In the genomic region with DNA sequence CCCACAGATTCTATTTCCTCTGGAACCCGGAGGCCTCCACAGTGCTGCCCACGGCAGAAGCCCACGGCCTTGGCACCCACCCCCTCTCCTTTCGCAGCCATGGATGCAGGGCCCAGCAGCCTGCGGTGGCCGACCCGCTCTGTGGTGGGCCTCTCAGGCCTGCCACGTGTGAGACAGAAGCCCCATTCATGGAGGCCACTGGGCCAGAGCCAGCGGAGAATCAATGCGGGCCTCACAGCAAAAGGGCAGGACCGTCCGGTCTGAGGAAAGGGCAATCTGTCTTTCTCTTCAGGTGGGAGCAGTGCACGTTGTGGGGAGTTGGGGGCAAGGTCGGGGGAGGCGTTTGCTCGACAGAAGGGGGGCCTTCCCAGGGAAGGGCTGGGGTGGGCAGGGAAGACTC, we compare ENCODE assay signal across 20 cellular contexts. TPM values are rescaled to one million over a fixed set of nuclear protein-coding genes. Genes with fewer than 3 reads are reported as not detected.
DNase-seq lines count a peak whose midpoint lies in the region; ATAC-seq, FAIRE-seq and TF ChIP-seq lines count a peak whose summit lies in the region.
"Had no signal": no experiment of that assay in that cellular context is flagged by ENCODE, and none has a peak within 500 bp of the region (broad histone marks: within the 10 kb centered on the region; RNA-seq: fewer than 3 reads in every experiment).

No MANE protein-coding gene starts in this region.

- H3K36me3 Mint-ChIP-seq in chondrocyte (ENCODE audit: low read depth) (no peaks in the 10 kb centered on the region), mesothelial cell of epicardium (no peaks in the 10 kb centered on the region)

- no peaks in the 10 kb centered on the region for H3K27me3 Mint-ChIP-seq in chondrocyte (ENCODE audit: low read depth)
- H3K27me3 Mint-ChIP-seq in mesothelial cell of epicardium (ENCODE audit: low read depth): no peaks in the 10 kb centered on the region
- H3K27me3 Mint-ChIP-seq: CD4-positive, alpha-beta T cell had no signal

- H3K27ac ChIP-seq in HEK293 (ENCODE audit: extremely low read depth, low read depth, low read length) (no peak overlapping the region), thoracic aorta (peak overlapping the region; percentile 87 to 92), gastroesophageal sphincter (no peak overlapping the region)
- H3K27ac ChIP-seq: SJCRH30 had no signal

- no peak for TF ChIP-seq POLR2A in gastroesophageal sphincter (IDR thresholded peaks at IDR 0.05)

- H3K4me3 ChIP-seq in HEK293 (ENCODE audit: low read depth, low read length): no peak overlapping the region
- H3K4me3 ChIP-seq in thoracic aorta: no peak overlapping the region
- no peak overlapping the region for H3K4me3 ChIP-seq in gastroesophageal sphincter
- H3K4me3 ChIP-seq: GM12878, SJCRH30 had no signal

- POLR2A ChIA-PET in HEK293 (lab: Yijun Ruan, JAX): no interaction called here

- DNase-seq in chondrocyte (ENCODE audit: low spot score) (no peak), mesothelial cell of epicardium (ENCODE audit: low spot score in 2 of 2, unreplicated experiment in 2 of 2) (no peak), thoracic aorta (ENCODE audit: low spot score) (no peak), GM19239 (ENCODE audit: insufficient read length, low spot score) (no peak)
- DNase-seq: Caco-2; CD4-positive, alpha-beta T cell; DMS 273 treated with DMSO at 0.1 percent for 48 hours; DND-41; KBM-7; NCI-H1092 treated with DMSO at 0.1 percent for 48 hours; NCI-H1436 treated with DMSO at 0.1 percent for 48 hours; NCI-H1930; NCI-H748 treated with DMSO at 0.1 percent for 48 hours; SJCRH30 had no signal

- no peaks in the 10 kb centered on the region for H3K9me3 ChIP-seq in HEK293 (ENCODE audit: control insufficient read depth, insufficient read depth, low read depth, low read length)
- H3K9me3 ChIP-seq in thoracic aorta: no peaks in the 10 kb centered on the region
- H3K9me3 ChIP-seq in gastroesophageal sphincter: no peaks in the 10 kb centered on the region
- H3K9me3 ChIP-seq: Caco-2, SJCRH30 had no signal

- no peaks in the 10 kb centered on the region for H3K27me3 ChIP-seq in thoracic aorta (replicated peaks; ENCODE audit: insufficient read depth)
- no peaks in the 10 kb centered on the region for H3K27me3 ChIP-seq in gastroesophageal sphincter
- H3K27me3 ChIP-seq: SJCRH30 had no signal

- peaks cover 35% of the 10 kb centered on the region for H3K4me1 Mint-ChIP-seq in chondrocyte (ENCODE audit: low read depth)
- peaks cover 13% of the 10 kb centered on the region for H3K4me1 Mint-ChIP-seq in mesothelial cell of epicardium

- peak overlapping the region; percentile 51 for H3K27ac Mint-ChIP-seq in chondrocyte (ENCODE audit: unreplicated experiment)
- peak overlapping the region; percentile 39 for H3K27ac Mint-ChIP-seq in mesothelial cell of epicardium
- H3K27ac Mint-ChIP-seq: CD4-positive, alpha-beta T cell had no signal

- no peaks in the 10 kb centered on the region for H3K36me3 ChIP-seq in HEK293 (ENCODE audit: control insufficient read depth in 2 of 2, insufficient read depth in 1 of 2, low read length in 2 of 2)
- no peaks in the 10 kb centered on the region for H3K36me3 ChIP-seq in thoracic aorta
- H3K36me3 ChIP-seq in gastroesophageal sphincter: no peaks in the 10 kb centered on the region
- H3K36me3 ChIP-seq: SJCRH30 had no signal

- CTCF ChIA-PET in HEK293 (lab: Yijun Ruan, JAX): no interaction called here

- TF ChIP-seq CTCF in HEK293 (tag by site-specific recombination; IDR thresholded peaks at IDR 0.05) (no peak), chondrocyte (IDR thresholded peaks at IDR 0.05) (no peak), mesothelial cell of epicardium (IDR thresholded peaks at IDR 0.05; ENCODE audit: unreplicated experiment) (no peak), thoracic aorta (IDR thresholded peaks at IDR 0.05) (no peak), gastroesophageal sphincter (IDR thresholded peaks at IDR 0.05) (no peak)

- H3K4me1 ChIP-seq in HEK293 (ENCODE audit: control insufficient read depth, insufficient read depth, low read length): no peaks in the 10 kb centered on the region
- H3K4me1 ChIP-seq in thoracic aorta (ENCODE audit: control insufficient read depth in 1 of 2, low read depth in 2 of 2): peaks cover 15 to 57% of the 10 kb centered on the region in 2 donors
- H3K4me1 ChIP-seq in gastroesophageal sphincter: peaks cover 0 to 32% (median 5%) of the 10 kb centered on the region in 3 donors
- H3K4me1 ChIP-seq: SJCRH30 had no signal

- H3K4me3 Mint-ChIP-seq in chondrocyte (ENCODE audit: unreplicated experiment): no peak overlapping the region
- no peak overlapping the region for H3K4me3 Mint-ChIP-seq in mesothelial cell of epicardium
- H3K4me3 Mint-ChIP-seq: CD4-positive, alpha-beta T cell had no signal

- peaks cover 4% of the 10 kb centered on the region for H3K9me3 Mint-ChIP-seq in chondrocyte (ENCODE audit: low read depth)
- H3K9me3 Mint-ChIP-seq in mesothelial cell of epicardium: no peaks in the 10 kb centered on the region
- H3K9me3 Mint-ChIP-seq: CD4-positive, alpha-beta T cell had no signal

- TF ChIP-seq EP300 in gastroesophageal sphincter (IDR thresholded peaks at IDR 0.05): no peak

- no peak for FAIRE-seq in GM19239 (lab: Jason Lieb, UNC)
- FAIRE-seq: GM12878 had no signal

- ATAC-seq in thoracic aorta (ENCODE audit: insufficient number of reproducible peaks, low FRiP score, low read depth) (no peak), HG03039 (IDR thresholded peaks at IDR 0.05; ENCODE audit: unreplicated experiment) (no peak), gastroesophageal sphincter (no peak)
- ATAC-seq: GM12878 had no signal

- WGBS in gastroesophageal sphincter (ENCODE audit: low coverage in 1 of 2), 2 donors: no CpG with 5 or more reads among the region's 16 CpGs

TF ChIP-seq in HEK293, 187 proteins besides CTCF, POLR2A, EP300 and RAD21:
- TF ChIP-seq EGR2 (tag by site-specific recombination; IDR thresholded peaks at IDR 0.05; ENCODE audit: low read depth) (0 out of 2 replicates have a peak, but pooled peaks have one; percentile 29), PRDM10 (tag by site-specific recombination; IDR thresholded peaks at IDR 0.05) (no peak), ZFHX2 (tag by site-specific recombination; conservative IDR thresholded peaks at IDR 0.05) (peak; percentile 51; the same call in 1 of the 2 replicates), ZNF433 (tag by site-specific recombination; IDR thresholded peaks at IDR 0.05; ENCODE audit: low read depth) (no peak), ZNF658 (tag by site-specific recombination; IDR thresholded peaks at IDR 0.05) (no peak)

RNA-seq across cellular contexts. Expression of gene HAUS7, which starts 8.4 kb away (rescaled TPM):
- total RNA-seq in chondrocyte (31.3 to 43.6 TPM (median 32.3 TPM) in 3 replicates), mesothelial cell of epicardium (22.9 to 25.1 TPM (median 24.7 TPM) in 3 replicates), thoracic aorta (100 to 1,000 TPM; 111 TPM), gastroesophageal sphincter (10 to 100 TPM; 20.2 to 34.0 (median 28.3) TPM)

RNA-seq across cellular contexts. Expression of gene BGN, which starts 16.0 kb away (rescaled TPM):
- 1,195 to 2,668 TPM (median 2,632 TPM) in 3 replicates for total RNA-seq in chondrocyte
- total RNA-seq in mesothelial cell of epicardium: 114 to 121 TPM (median 121 TPM) in 3 replicates
- total RNA-seq in thoracic aorta: 1,000 to 10,000 TPM; 1,777 to 1,907 TPM
- total RNA-seq in gastroesophageal sphincter: 10 to 100 TPM; 10.4 to 49.4 (median 16.5) TPM
- total RNA-seq: CD4-positive, alpha-beta T cell; H4 had no signal

RNA-seq across cellular contexts. Expression of gene TREX2, which starts 32.9 kb away (rescaled TPM):
- 0.80 to 1.6 TPM (median 1.6 TPM) in 3 replicates for total RNA-seq in chondrocyte
- 0.72 to 0.97 TPM (median 0.83 TPM) in 3 replicates for total RNA-seq in mesothelial cell of epicardium
- total RNA-seq in thoracic aorta: 10 to 100 TPM; 22.1 to 24.8 TPM
- total RNA-seq in gastroesophageal sphincter: 1 to 10 TPM in 2 of 4 donors, under 1 TPM in 2; 0.42 to 1.6 (median 0.87) TPM

RNA-seq across cellular contexts. Expression of gene ATP2B3, which starts 38.7 kb away (rescaled TPM):
- total RNA-seq in chondrocyte: 0.17 to 0.46 TPM (median 0.37 TPM) in 3 replicates
- total RNA-seq in mesothelial cell of epicardium: 0.82 to 0.99 TPM (median 0.83 TPM) in 3 replicates
- under 1 TPM; 0.68 to 0.85 TPM for total RNA-seq in thoracic aorta
- total RNA-seq in gastroesophageal sphincter: under 1 TPM in 3 of 4 donors, not detected in 1; 0.13 to 0.37 (median 0.31) TPM
- total RNA-seq: Caco-2; CD4-positive, alpha-beta T cell; GM12878; H4; NCI-H460 had no signal

Comparison
In these comparisons a context has a peak if more than half of its experiments do, and no peak if none do; other contexts are left out.
1. H3K27ac ChIP-seq: peak in thoracic aorta (2 of 2); none in HEK293 (single experiment) and gastroesophageal sphincter (0 of 4).